ENCODE assay signal across 8 cellular contexts in genomic region chrX:118368398-118368797, GRCh38.
"Had no signal": no experiment of that assay in that cellular context is flagged by ENCODE, and none has a peak within 500 bp of the region (broad histone marks: within the 10 kb centered on the region; RNA-seq: fewer than 3 reads in every experiment).

No MANE protein-coding gene starts in this region.

- FAIRE-seq: G401.6, GM12878, GM12891, GM12892, GM18507, GM19239 had no signal

- DNase-seq: GDM1, GF-D8 had no signal

- H3K4me3 ChIP-seq: GM12878 had no signal

- ATAC-seq: GM12878 had no signal
